In the genomic region with DNA sequence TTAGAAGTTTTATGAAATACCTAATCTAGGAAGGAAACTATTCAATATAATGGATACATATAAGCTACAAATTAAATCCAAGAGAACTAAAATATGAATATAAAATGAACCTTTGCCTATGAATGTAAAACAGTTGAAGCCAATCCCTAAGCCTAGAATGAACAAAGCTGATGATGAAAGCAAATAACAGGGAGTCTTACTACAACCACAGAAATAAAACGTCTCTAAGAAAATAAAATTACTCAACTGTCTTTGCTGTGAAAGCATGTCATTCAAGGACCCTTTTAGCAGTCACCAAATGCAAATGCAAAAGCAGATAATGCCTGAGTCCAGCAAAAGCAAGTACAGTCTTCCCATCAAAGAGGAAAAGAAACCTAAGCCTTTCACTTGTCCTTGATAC, we compare ENCODE assay signal across 23 cellular contexts. TPM values are rescaled to one million over a fixed set of nuclear protein-coding genes. Genes with fewer than 3 reads are reported as not detected.
DNase-seq lines count a peak whose midpoint lies in the region; ATAC-seq, FAIRE-seq and TF ChIP-seq lines count a peak whose summit lies in the region.
"Had no signal": no experiment of that assay in that cellular context is flagged by ENCODE, and none has a peak within 500 bp of the region (broad histone marks: within the 10 kb centered on the region; RNA-seq: fewer than 3 reads in every experiment).

No MANE protein-coding gene starts in this region.

- peaks cover 8% of the 10 kb centered on the region for H3K36me3 Mint-ChIP-seq in nephron progenitor cell (ENCODE audit: low read depth)
- H3K36me3 Mint-ChIP-seq: IgD-negative memory B cell had no signal

- H3K4me3 ChIP-seq in OCI-LY1 (ENCODE audit: low read depth, low read length, poor library complexity, severe bottlenecking) (no peak overlapping the region), dorsolateral prefrontal cortex (no peak overlapping the region)

- H3K79me2 ChIP-seq in OCI-LY1 (ENCODE audit: insufficient read depth, low read length), result peaks cover 53% of the 10 kb centered on the region

- no peaks in the 10 kb centered on the region for H3K27me3 ChIP-seq in OCI-LY1 (ENCODE audit: insufficient read depth, low read length)
- H3K27me3 ChIP-seq in dorsolateral prefrontal cortex, result no peaks in the 10 kb centered on the region

- H3K27ac ChIP-seq in OCI-LY1 (ENCODE audit: low read depth, low read length, poor library complexity, severe bottlenecking) (peak overlapping the region; percentile 10), dorsolateral prefrontal cortex (peak overlapping the region in 49 of 59 donors; percentile 1 to 87 (median 73))

- intact Hi-C loops in dorsolateral prefrontal cortex (cut with DNase I), result no loop called here

- H3K4me3 Mint-ChIP-seq in nephron progenitor cell, result no peak overlapping the region
- H3K4me3 Mint-ChIP-seq: CD14-positive monocyte, IgD-negative memory B cell had no signal

- H3K4me2 ChIP-seq in OCI-LY1 (ENCODE audit: low read length), result no peak overlapping the region

- H3K27me3 Mint-ChIP-seq in nephron progenitor cell (ENCODE audit: low read depth, poor library complexity), result no peaks in the 10 kb centered on the region
- H3K27me3 Mint-ChIP-seq: IgD-negative memory B cell had no signal

- no peak overlapping the region for H2AFZ ChIP-seq in OCI-LY1 (ENCODE audit: low read length)

- TF ChIP-seq CTCF in OCI-LY1 (IDR thresholded peaks at IDR 0.05; ENCODE audit: low read length) (no peak), dorsolateral prefrontal cortex (IDR thresholded peaks at IDR 0.05 in 54 of 56, conservative IDR thresholded peaks at IDR 0.05 in 2 of 56; ENCODE audit: low read depth in 1 of 56, partially characterized antibody in 56 of 56) (no peak), nephron progenitor cell (IDR thresholded peaks at IDR 0.05) (no peak)

- H3K4me1 ChIP-seq in OCI-LY1 (ENCODE audit: insufficient read depth, low read length, severe bottlenecking), result peaks cover 10% of the 10 kb centered on the region

- peak; percentile 63 for FAIRE-seq in G401.6 (lab: Jason Lieb, UNC)

- H3K9me2 ChIP-seq in OCI-LY1 (ENCODE audit: low read depth, low read length), result no peaks in the 10 kb centered on the region

- H3K27ac Mint-ChIP-seq in nephron progenitor cell, result peak overlapping the region; percentile 39
- H3K27ac Mint-ChIP-seq: CD14-positive monocyte had no signal

- H3F3A ChIP-seq in OCI-LY1 (ENCODE audit: insufficient read depth, low read length), result 0 out of 2 replicates have a peak, but pooled peaks cover 2% of the 10 kb centered on the region

- H3K36me3 ChIP-seq in OCI-LY1 (ENCODE audit: insufficient read depth, low read length), result no peaks in the 10 kb centered on the region

- peaks cover 6% of the 10 kb centered on the region for H3K4me1 Mint-ChIP-seq in nephron progenitor cell

- H3K9me3 ChIP-seq in OCI-LY1 (ENCODE audit: low read length), result no peaks in the 10 kb centered on the region

- no peaks in the 10 kb centered on the region for H3K9me3 Mint-ChIP-seq in nephron progenitor cell
- H3K9me3 Mint-ChIP-seq: IgD-negative memory B cell had no signal

- no peak overlapping the region for H3K9ac ChIP-seq in OCI-LY1 (ENCODE audit: low read length)

- H4K20me1 ChIP-seq in OCI-LY1 (ENCODE audit: insufficient read depth, low read length), result no peaks in the 10 kb centered on the region

- no peak for ATAC-seq in GM19324 (IDR thresholded peaks at IDR 0.05; ENCODE audit: low FRiP score, unreplicated experiment)
- ATAC-seq: PC-3, SK-N-SH treated with all-trans-retinoic acid at 6 μM for 48 hours had no signal

- DNase-seq in dorsolateral prefrontal cortex (no peak), nephron progenitor cell (no peak)
- no peak for DNase-seq in stimulated activated CD8-positive, alpha-beta memory T cell treated with anti-CD3 and anti-CD28 coated beads, Interleukin-4, amount 100 ng/mL, for 48 hours
- DNase-seq in activated naive CD4-positive, alpha-beta T cell treated with Interleukin-2 at 50 U/mL for 16 hours, result no peak
- DNase-seq: ACHN, COR-L47, GDM1, HCEC 1CT, NCI-H1092 treated with DMSO at 0.1 percent for 48 hours, NCI-H1694, NCI-H2081 treated with DMSO at 0.1 percent for 48 hours, NCI-H2227 treated with DMSO at 0.1 percent for 48 hours, NCI-H510A treated with DMSO at 0.1 percent for 48 hours, NCI-H774, PC-3, RPMI8226, SHP77 treated with DMSO at 0.1 percent for 48 hours had no signal

RNA-seq across cellular contexts. Expression of gene FAM222B, which starts 23.0 kb away (rescaled TPM):
- 10 to 100 TPM; 17.4 to 36.2 (median 25.3) TPM for total RNA-seq in dorsolateral prefrontal cortex

RNA-seq across cellular contexts. Expression of gene ERAL1, which starts 35.2 kb away (rescaled TPM):
- 10 to 100 TPM; 32.0 to 63.5 (median 45.6) TPM for total RNA-seq in dorsolateral prefrontal cortex
